ENCODE assay signal across 18 cellular contexts in the genomic region with DNA sequence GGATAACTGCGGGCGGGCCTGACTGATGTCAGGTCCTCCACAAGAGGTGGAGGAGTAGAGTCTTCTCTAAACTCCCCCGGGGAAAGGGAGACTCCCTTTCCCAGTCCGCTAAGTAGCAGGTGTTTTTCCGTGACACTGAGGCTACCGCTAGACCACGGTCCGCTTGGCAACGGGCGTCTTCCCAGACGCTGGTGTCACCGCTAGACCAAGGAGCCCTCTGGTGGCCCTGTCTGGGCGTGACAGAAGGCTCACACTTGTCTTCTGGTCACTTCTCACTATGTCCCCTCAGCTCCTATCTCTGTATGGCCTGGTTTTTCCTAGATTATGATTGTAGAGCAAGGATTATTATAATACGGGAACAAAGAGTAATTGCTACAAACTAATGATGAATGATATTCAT. TPM values are rescaled to one million over a fixed set of nuclear protein-coding genes. Genes with fewer than 3 reads are reported as not detected.
DNase-seq lines count a peak whose midpoint lies in the region; ATAC-seq and TF ChIP-seq lines count a peak whose summit lies in the region.
"Not testable (repeated sequence)": the region's sequence is repeated elsewhere in the genome, so short reads cannot be mapped to it uniquely, and the experiment has no call there.
"Had no signal": no experiment of that assay in that cellular context is flagged by ENCODE, and none has a peak within 500 bp of the region (broad histone marks: within the 10 kb centered on the region; RNA-seq: fewer than 3 reads in every experiment).

No MANE protein-coding gene starts in this region.

- H3K27ac Mint-ChIP-seq in activated naive CD4-positive, alpha-beta T cell treated with anti-CD3 and anti-CD28 coated beads for 36 hours; endodermal cell: not testable (repeated sequence)
- H3K27ac Mint-ChIP-seq in nephron, result peak overlapping the region; percentile 45 to 87 (median 73)

- not testable (repeated sequence) for H3K27ac ChIP-seq in PC-3 (ENCODE audit: low read length); endodermal cell (ENCODE audit: low read depth, low read length)

- intact Hi-C loops in PC-3 (cut with micrococcal nuclease), result loop anchor here (1.0 kb wide), 1 partner anchor 28 kb away; no protein-coding TSS in a partner anchor
- intact Hi-C loops in activated naive CD4-positive, alpha-beta T cell treated with anti-CD3 and anti-CD28 coated beads for 36 hours (cut with micrococcal nuclease), result loop anchor here (1.0 kb wide), 1 partner anchor 28 kb away; no protein-coding TSS in a partner anchor

- H3K9me3 Mint-ChIP-seq in activated naive CD4-positive, alpha-beta T cell treated with anti-CD3 and anti-CD28 coated beads for 36 hours; endodermal cell; nephron: not testable (repeated sequence)

- WGBS in endodermal cell (ENCODE audit: insufficient coverage in 1 of 2, insufficient read length in 1 of 2), 2 experiments, result 40 to 56% methylated on average over 7 to 10 of the region's 14 CpGs

- H3K27me3 Mint-ChIP-seq in activated naive CD4-positive, alpha-beta T cell treated with anti-CD3 and anti-CD28 coated beads for 36 hours (ENCODE audit: low read depth), result peaks cover 35% of the 10 kb centered on the region
- peaks cover 50% of the 10 kb centered on the region for H3K27me3 Mint-ChIP-seq in endodermal cell (ENCODE audit: insufficient read depth)
- peaks cover 26% of the 10 kb centered on the region for H3K27me3 Mint-ChIP-seq in nephron (ENCODE audit: low read depth)

- H3K9ac ChIP-seq in PC-3 (ENCODE audit: low read length); endodermal cell (ENCODE audit: extremely low read depth, low read length, poor library complexity, severe bottlenecking): not testable (repeated sequence)

- BruUV-seq in PC-3 (replicated peaks; lab: Mats Ljungman, UMichigan), result not testable (repeated sequence)

- TF ChIP-seq CTCF in GM12873 (IDR thresholded peaks at IDR 0.05; ENCODE audit: insufficient read depth, low read depth, low read length, missing control alignments), result peak; percentile 39
- peak; percentile 44 for TF ChIP-seq CTCF in LNCaP clone FGC (IDR thresholded peaks at IDR 0.05; ENCODE audit: control insufficient read depth, extremely low read depth, insufficient read depth)
- peak; percentile 46; the same call in 1 of the 2 replicates for TF ChIP-seq CTCF in PC-3 (conservative IDR thresholded peaks at IDR 0.05; ENCODE audit: low read depth, low read length)
- TF ChIP-seq CTCF in endodermal cell (conservative IDR thresholded peaks at IDR 0.05), result peak; percentile 63
- peak in 2 of 3 experiments; percentile 22 to 51 for TF ChIP-seq CTCF in nephron (IDR thresholded peaks at IDR 0.05; ENCODE audit: unreplicated experiment in 3 of 3)

- in situ Hi-C loops in Caki2 (cut with HindIII; ENCODE audit: low pct_unique_long_range_greater_than_20kb, low sequenced_read_pairs), result not testable (repeated sequence)

- H3K4me1 ChIP-seq in PC-3 (ENCODE audit: insufficient read depth, low read length), result peaks cover 15% of the 10 kb centered on the region; the same call in 1 of the 2 replicates
- H3K4me1 ChIP-seq in endodermal cell (ENCODE audit: control insufficient read depth, insufficient read depth, low read length), result not testable (repeated sequence)

- H3F3A ChIP-seq in PC-3 (ENCODE audit: low read length, unreplicated experiment), result not testable (repeated sequence)

- not testable (repeated sequence) for H3K4me3 Mint-ChIP-seq in activated naive CD4-positive, alpha-beta T cell treated with anti-CD3 and anti-CD28 coated beads for 36 hours; endodermal cell
- peak overlapping the region; percentile 59 to 82 (median 75) for H3K4me3 Mint-ChIP-seq in nephron

- H3K4me2 ChIP-seq in PC-3 (ENCODE audit: low read length), result not testable (repeated sequence)

- not testable (repeated sequence) for H3K36me3 Mint-ChIP-seq in activated naive CD4-positive, alpha-beta T cell treated with anti-CD3 and anti-CD28 coated beads for 36 hours (ENCODE audit: low read depth); endodermal cell (ENCODE audit: low read depth); nephron (ENCODE audit: low read depth)

- H3K9me2 ChIP-seq in PC-3 (replicated peaks; ENCODE audit: low read length), result not testable (repeated sequence)

- peak; percentile 65 for DNase-seq in Caki2 (ENCODE audit: low read depth)
- DNase-seq in LNCaP clone FGC (ENCODE audit: low read depth); endodermal cell: not testable (repeated sequence)
- peak; percentile 29 for DNase-seq in PC-3
- DNase-seq in activated naive CD4-positive, alpha-beta T cell treated with anti-CD3 and anti-CD28 coated beads for 36 hours, result peak; percentile 35

- H3K36me3 ChIP-seq in PC-3 (ENCODE audit: low read depth, low read length); endodermal cell (ENCODE audit: control insufficient read depth, insufficient read depth, low read length): not testable (repeated sequence)

- peaks cover 53% of the 10 kb centered on the region for H3K27me3 ChIP-seq in PC-3 (ENCODE audit: low read length)
- H3K27me3 ChIP-seq in endodermal cell (ENCODE audit: control insufficient read depth, insufficient read depth, low read length, poor library complexity, severe bottlenecking), result peaks cover 45% of the 10 kb centered on the region

- H3K4me3 ChIP-seq in LNCaP clone FGC (ENCODE audit: low read depth, low read length); PC-3 (ENCODE audit: low read length); endodermal cell (ENCODE audit: low read length): not testable (repeated sequence)

- ATAC-seq in PC-3, result not testable (repeated sequence)

- POLR2A ChIA-PET in PC-3 (lab: Charles Lee; ENCODE audit: unreplicated experiment), result not testable (repeated sequence)

- not testable (repeated sequence) for H3K4me1 Mint-ChIP-seq in activated naive CD4-positive, alpha-beta T cell treated with anti-CD3 and anti-CD28 coated beads for 36 hours (ENCODE audit: low read depth); endodermal cell
- peaks cover 51% of the 10 kb centered on the region for H3K4me1 Mint-ChIP-seq in nephron

- H2AFZ ChIP-seq in PC-3 (ENCODE audit: low read length), result not testable (repeated sequence)

- not testable (repeated sequence) for H4K20me1 ChIP-seq in PC-3 (ENCODE audit: low read length)

- CTCF ChIA-PET in PC-3 (lab: Charles Lee), result interaction anchor here (1.0 kb wide), 1 partner anchor 27 kb away, joined by 15 read pairs; no protein-coding TSS in a partner anchor
- CTCF ChIA-PET in activated naive CD4-positive, alpha-beta T cell treated with anti-CD3 and anti-CD28 coated beads for 36 hours (lab: Charles Lee), result interaction anchor here (0.7 kb wide), 1 partner anchor 21 kb away, joined by 3 read pairs; a partner anchor contains a TSS

- H3K79me2 ChIP-seq in PC-3 (ENCODE audit: low read length), result not testable (repeated sequence)

- not testable (repeated sequence) for H3K9me3 ChIP-seq in PC-3 (ENCODE audit: low read length); endodermal cell (ENCODE audit: control insufficient read depth, low read length)

RNA-seq across cellular contexts. Expression of a gene that starts 2.9 kb away (rescaled TPM):
- total RNA-seq in Caki2 (2014; rRNA removed; shearing (Covaris generic); ENCODE audit: low replicate concordance), result 2.9 and 5.0 TPM in 2 replicates
- total RNA-seq in PC-3 (2014; rRNA removed), result not detected in 2 replicates
- total RNA-seq in activated naive CD4-positive, alpha-beta T cell treated with anti-CD3 and anti-CD28 coated beads for 36 hours, result not detected
- 1 to 10 TPM in 1 of 2 donors, under 1 TPM in 1; 0.24 to 1.7 TPM for total RNA-seq in endodermal cell
- polyA plus RNA-seq in endodermal cell (2013, experiment 1 of 2), result 51.9 TPM
- polyA plus RNA-seq in endodermal cell (2013, experiment 2 of 2), result 40.1 TPM
- total RNA-seq: activated T-helper 1 cell treated with anti-CD3 and anti-CD28 coated beads, Interleukin-12 subunit alpha, Interleukin-12 subunit beta, Interleukin-2, Interleukin-4 antibody, amounts not matched to agents 30 ng/mL and 10 ng/mL and 1 ng/mL, durations not matched to agents 14 hours and 24 hours and 36 hours; CD4-positive, CD25-positive, alpha-beta regulatory T cell; dermis microvascular lymphatic vessel endothelial cell; gastrocnemius medialis; H4; HT1080; MCF 10A; natural killer cell; Peyer's patch; ureter had no signal
- polyA plus RNA-seq: CD4-positive, CD25-positive, alpha-beta regulatory T cell had no signal

RNA-seq across cellular contexts. Expression of a gene that starts 15.6 kb away (rescaled TPM):
- total RNA-seq in Caki2 (2014; rRNA removed; shearing (Covaris generic); ENCODE audit: low replicate concordance), result not detected in 2 replicates
- total RNA-seq in PC-3 (2014; rRNA removed) (not detected in 2 replicates), endodermal cell (not detected)
- not detected for total RNA-seq in activated naive CD4-positive, alpha-beta T cell treated with anti-CD3 and anti-CD28 coated beads for 36 hours
- polyA plus RNA-seq in endodermal cell (2013, experiment 1 of 2), result 0.28 TPM
- 0.21 TPM for polyA plus RNA-seq in endodermal cell (2013, experiment 2 of 2)
- total RNA-seq: activated T-helper 1 cell treated with anti-CD3 and anti-CD28 coated beads, Interleukin-12 subunit alpha, Interleukin-12 subunit beta, Interleukin-2, Interleukin-4 antibody, amounts not matched to agents 30 ng/mL and 10 ng/mL and 1 ng/mL, durations not matched to agents 14 hours and 24 hours and 36 hours; CD4-positive, CD25-positive, alpha-beta regulatory T cell; dermis microvascular lymphatic vessel endothelial cell; gastrocnemius medialis; HT1080; MCF 10A; natural killer cell; Peyer's patch; prostate gland had no signal
- polyA plus RNA-seq: CD4-positive, CD25-positive, alpha-beta regulatory T cell had no signal

RNA-seq across cellular contexts. Expression of a gene that starts 21.3 kb away (rescaled TPM):
- total RNA-seq in Caki2 (2014; rRNA removed; shearing (Covaris generic); ENCODE audit: low replicate concordance), result 139 and 172 TPM in 2 replicates
- total RNA-seq in PC-3 (2014; rRNA removed) (75.6 and 92.0 TPM in 2 replicates), endodermal cell (100 to 1,000 TPM; 159 to 208 TPM)
- 10 to 100 TPM; 82.4 to 89.4 TPM for total RNA-seq in activated naive CD4-positive, alpha-beta T cell treated with anti-CD3 and anti-CD28 coated beads for 36 hours
- polyA plus RNA-seq in endodermal cell (2013, experiment 1 of 2), result 122 TPM
- 97.6 TPM for polyA plus RNA-seq in endodermal cell (2013, experiment 2 of 2)

RNA-seq across cellular contexts. Expression of a gene that starts 35.4 kb away (rescaled TPM):
- total RNA-seq in Caki2 (2014; rRNA removed; shearing (Covaris generic); ENCODE audit: low replicate concordance), result 20.0 and 26.9 TPM in 2 replicates
- total RNA-seq in PC-3 (2014; rRNA removed) (30.0 and 34.0 TPM in 2 replicates), endodermal cell (10 to 100 TPM; 64.9 to 73.2 TPM)
- total RNA-seq in activated naive CD4-positive, alpha-beta T cell treated with anti-CD3 and anti-CD28 coated beads for 36 hours, result 10 to 100 TPM; 27.6 to 27.8 TPM
- 43.0 TPM for polyA plus RNA-seq in endodermal cell (2013, experiment 1 of 2)
- polyA plus RNA-seq in endodermal cell (2013, experiment 2 of 2), result 41.6 TPM

RNA-seq across cellular contexts. Expression of a gene that starts 41.6 kb away (rescaled TPM):
- 0.14 and 0.87 TPM in 2 replicates for total RNA-seq in Caki2 (2014; rRNA removed; shearing (Covaris generic); ENCODE audit: low replicate concordance)
- not detected in 2 replicates for total RNA-seq in PC-3 (2014; rRNA removed)
- total RNA-seq in activated naive CD4-positive, alpha-beta T cell treated with anti-CD3 and anti-CD28 coated beads for 36 hours, result under 1 TPM in 1 of 2 experiments, not detected in 1; 0.05 TPM
- total RNA-seq in endodermal cell, result under 1 TPM in 1 of 2 donors, not detected in 1; 0.44 TPM
- 0.53 TPM for polyA plus RNA-seq in endodermal cell (2013, experiment 1 of 2)
- polyA plus RNA-seq in endodermal cell (2013, experiment 2 of 2), result 0.46 TPM
- total RNA-seq: activated T-helper 1 cell treated with anti-CD3 and anti-CD28 coated beads, Interleukin-12 subunit alpha, Interleukin-12 subunit beta, Interleukin-2, Interleukin-4 antibody, amounts not matched to agents 30 ng/mL and 10 ng/mL and 1 ng/mL, durations not matched to agents 14 hours and 24 hours and 36 hours; dermis microvascular lymphatic vessel endothelial cell; HT1080; Peyer's patch; ureter had no signal
- polyA plus RNA-seq: CD4-positive, CD25-positive, alpha-beta regulatory T cell had no signal
